11 cellular contexts compared by ENCODE assay signal in genomic region chr1:152906023-152906565, GRCh38. TPM values are rescaled to one million over a fixed set of nuclear protein-coding genes. Genes with fewer than 3 reads are reported as not detected.
DNase-seq lines count a peak whose midpoint lies in the region; ATAC-seq and TF ChIP-seq lines count a peak whose summit lies in the region.
"Had no signal": no experiment of that assay in that cellular context is flagged by ENCODE, and none has a peak within 500 bp of the region (broad histone marks: within the 10 kb centered on the region; RNA-seq: fewer than 3 reads in every experiment).

No MANE protein-coding gene starts in this region.

- no peak overlapping the region for H3K4me3 Mint-ChIP-seq in CD8-positive, alpha-beta T cell
- H3K4me3 Mint-ChIP-seq in natural killer cell = peak overlapping the region; percentile 47
- H3K4me3 Mint-ChIP-seq: CD4-positive, CD25-positive, alpha-beta regulatory T cell had no signal

- no peaks in the 10 kb centered on the region for H3K9me3 Mint-ChIP-seq in CD8-positive, alpha-beta T cell
- H3K9me3 Mint-ChIP-seq in natural killer cell = peaks cover 0 to 3% of the 10 kb centered on the region in 2 donors

- H3K79me2 ChIP-seq in mammary epithelial cell (ENCODE audit: insufficient read depth, low read length) (no peaks in the 10 kb centered on the region), OCI-LY7 (ENCODE audit: insufficient read depth, low read depth, low read length) (no peaks in the 10 kb centered on the region)

- no peaks in the 10 kb centered on the region for H3K4me1 ChIP-seq in CD8-positive, alpha-beta T cell (ENCODE audit: insufficient read depth, low read length)
- H3K4me1 ChIP-seq in mammary epithelial cell (ENCODE audit: insufficient read depth, low read length) (peaks cover 58% of the 10 kb centered on the region), OCI-LY7 (ENCODE audit: insufficient read depth, low read length, poor library complexity, severe bottlenecking) (no peaks in the 10 kb centered on the region), lower lobe of right lung (no peaks in the 10 kb centered on the region)

- DNase-seq in CD8-positive, alpha-beta T cell = no peak
- peak; percentile 96 for DNase-seq in HT1080 (ENCODE audit: low read depth)
- peak; percentile 100 for DNase-seq in mammary epithelial cell
- DNase-seq in natural killer cell = no peak
- no peak for DNase-seq in NCI-H2029 (lab: John Stamatoyannopoulos, UW)
- DNase-seq in OCI-LY7 (ENCODE audit: low spot score) = no peak
- DNase-seq in lower lobe of right lung = no peak
- DNase-seq: activated CD8-positive, alpha-beta memory T cell treated with anti-CD3 and anti-CD28 coated beads, Interleukin-2, amount 50 U/mL, for 4 hours; CD4-positive, CD25-positive, alpha-beta regulatory T cell; NCI-H82 had no signal

- H3K27me3 Mint-ChIP-seq in CD8-positive, alpha-beta T cell (ENCODE audit: low read depth) = peaks cover 35% of the 10 kb centered on the region
- H3K27me3 Mint-ChIP-seq in natural killer cell (ENCODE audit: low read depth in 2 of 2) = peaks cover 15 to 29% of the 10 kb centered on the region in 2 donors

- dilution Hi-C loops in mammary epithelial cell (cut with HindIII; ENCODE audit: low sequenced_read_pairs) = no loop called here

- in situ Hi-C loops in mammary epithelial cell (cut with MboI; ENCODE audit: low sequenced_read_pairs in 2 of 2) = no loop called here

- no peak overlapping the region for H3K27ac Mint-ChIP-seq in CD8-positive, alpha-beta T cell
- H3K27ac Mint-ChIP-seq in natural killer cell = peak overlapping the region; percentile 52 to 67
- H3K27ac Mint-ChIP-seq: CD4-positive, CD25-positive, alpha-beta regulatory T cell had no signal

- no peak overlapping the region for H3K4me3 ChIP-seq in CD8-positive, alpha-beta T cell (ENCODE audit: low read depth, low read length)
- H3K4me3 ChIP-seq in mammary epithelial cell (replicated peaks in 1 of 3; ENCODE audit: insufficient read depth in 1 of 3, low read depth in 2 of 3, low read length in 3 of 3) = peak overlapping the region in 1 of 3 experiments; percentile 0
- H3K4me3 ChIP-seq in OCI-LY7 (ENCODE audit: low read depth, low read length, poor library complexity, severe bottlenecking) = no peak overlapping the region
- H3K4me3 ChIP-seq in lower lobe of right lung = no peak overlapping the region

- no peaks in the 10 kb centered on the region for H4K20me1 ChIP-seq in mammary epithelial cell (ENCODE audit: insufficient read depth, low read length)
- H4K20me1 ChIP-seq in OCI-LY7 (ENCODE audit: insufficient read depth, low read length) = no peaks in the 10 kb centered on the region

- POLR2A ChIA-PET in CD8-positive, alpha-beta T cell (lab: Charles Lee) = no interaction called here
- POLR2A ChIA-PET in OCI-LY7 (lab: Charles Lee) = no interaction called here

- H3K27me3 ChIP-seq in CD8-positive, alpha-beta T cell (ENCODE audit: insufficient read depth, low read length) = no peaks in the 10 kb centered on the region
- no peaks in the 10 kb centered on the region for H3K27me3 ChIP-seq in mammary epithelial cell (ENCODE audit: insufficient read depth, low read length)
- H3K27me3 ChIP-seq in lower lobe of right lung (ENCODE audit: low read depth) = no peaks in the 10 kb centered on the region

- peak overlapping the region; percentile 68 for H2AFZ ChIP-seq in mammary epithelial cell (ENCODE audit: low read depth, low read length)
- no peak overlapping the region for H2AFZ ChIP-seq in OCI-LY7 (ENCODE audit: low read length)

- CTCF ChIA-PET in CD8-positive, alpha-beta T cell (lab: Charles Lee) = no interaction called here
- CTCF ChIA-PET in mammary epithelial cell (lab: Charles Lee; ENCODE audit: low non-redundant PET) = interaction anchor here (0.5 to 1.0 kb wide), 5 partner anchors 20 to 37 kb away, joined by 3 to 7 read pairs (median 5); no protein-coding TSS in a partner anchor
- CTCF ChIA-PET in OCI-LY7 (lab: Charles Lee; ENCODE audit: unreplicated experiment) = no interaction called here

- no peaks in the 10 kb centered on the region for H3K9me3 ChIP-seq in CD8-positive, alpha-beta T cell (ENCODE audit: low read length)
- H3K9me3 ChIP-seq in mammary epithelial cell (replicated peaks; ENCODE audit: insufficient read depth, low read length) = no peaks in the 10 kb centered on the region
- no peaks in the 10 kb centered on the region for H3K9me3 ChIP-seq in OCI-LY7 (ENCODE audit: low read length)
- H3K9me3 ChIP-seq in lower lobe of right lung = no peaks in the 10 kb centered on the region

- no peaks in the 10 kb centered on the region for H3K36me3 ChIP-seq in CD8-positive, alpha-beta T cell (ENCODE audit: insufficient read depth, low read length)
- H3K36me3 ChIP-seq in mammary epithelial cell (ENCODE audit: insufficient read depth, low read length) = no peaks in the 10 kb centered on the region
- H3K36me3 ChIP-seq in OCI-LY7 (ENCODE audit: insufficient read depth, low read length) = no peaks in the 10 kb centered on the region
- H3K36me3 ChIP-seq in lower lobe of right lung = no peaks in the 10 kb centered on the region

- intact Hi-C loops in CD8-positive, alpha-beta T cell (cut with DNase I, micrococcal nuclease) = no loop called here
- intact Hi-C loops in mammary epithelial cell (cut with micrococcal nuclease) = loop anchor here (2.0 to 5.0 kb wide), 4 partner anchors 17 to 34 kb away; no protein-coding TSS in a partner anchor
- intact Hi-C loops in natural killer cell (cut with micrococcal nuclease) = no loop called here
- intact Hi-C loops in OCI-LY7 (cut with micrococcal nuclease; ENCODE audit: unreplicated experiment) = no loop called here
- intact Hi-C loops in lower lobe of right lung (cut with DNase I) = no loop called here

- no peaks in the 10 kb centered on the region for H3K9me2 ChIP-seq in OCI-LY7 (ENCODE audit: insufficient read depth, low read length)

- H3K4me1 Mint-ChIP-seq in CD8-positive, alpha-beta T cell (ENCODE audit: low read depth) = no peaks in the 10 kb centered on the region
- H3K4me1 Mint-ChIP-seq in natural killer cell = peaks cover 7 to 23% of the 10 kb centered on the region in 2 donors
- H3K4me1 Mint-ChIP-seq: CD4-positive, CD25-positive, alpha-beta regulatory T cell had no signal

- BruUV-seq in mammary epithelial cell (replicated peaks; lab: Mats Ljungman, UMichigan) = no TSS peak
- no TSS peak for BruUV-seq in OCI-LY7 (replicated peaks; lab: Mats Ljungman, UMichigan)

- H3K27ac ChIP-seq in CD8-positive, alpha-beta T cell (ENCODE audit: low read depth, low read length) = no peak overlapping the region
- H3K27ac ChIP-seq in mammary epithelial cell (ENCODE audit: insufficient read depth, low read depth, low read length) (peak overlapping the region; percentile 90), OCI-LY7 (ENCODE audit: low read depth, low read length, poor library complexity, severe bottlenecking) (no peak overlapping the region), lower lobe of right lung (no peak overlapping the region)

- no peak for TF ChIP-seq CTCF in CD8-positive, alpha-beta T cell (IDR thresholded peaks at IDR 0.05)
- TF ChIP-seq CTCF in mammary epithelial cell (conservative IDR thresholded peaks at IDR 0.05 in 1 of 2, IDR thresholded peaks at IDR 0.05 in 1 of 2; ENCODE audit: extremely low read depth in 1 of 2, insufficient read depth in 1 of 2, low read depth in 1 of 2, low read length in 2 of 2) (no peak), natural killer cell (IDR thresholded peaks at IDR 0.05) (no peak), OCI-LY7 (conservative IDR thresholded peaks at IDR 0.05; ENCODE audit: low read length) (no peak), lower lobe of right lung (IDR thresholded peaks at IDR 0.05) (no peak)

- H3K9ac ChIP-seq in mammary epithelial cell (ENCODE audit: insufficient read depth, low read length) = peak overlapping the region; percentile 74

- ATAC-seq in CD8-positive, alpha-beta T cell = peak; percentile 26
- ATAC-seq in natural killer cell (peak; percentile 55 to 77 (median 63)), GM19467 (IDR thresholded peaks at IDR 0.05; ENCODE audit: unreplicated experiment) (no peak), lower lobe of right lung (no peak)

- WGBS in mammary epithelial cell (ENCODE audit: low coverage, missing lambda C conversion rate) = 0% methylated on average over 2 of the region's 5 CpGs

- no peaks in the 10 kb centered on the region for H3K36me3 Mint-ChIP-seq in CD8-positive, alpha-beta T cell
- no peaks in the 10 kb centered on the region for H3K36me3 Mint-ChIP-seq in natural killer cell
- H3K36me3 Mint-ChIP-seq: CD4-positive, CD25-positive, alpha-beta regulatory T cell had no signal

- peak overlapping the region; percentile 73 for H3K4me2 ChIP-seq in mammary epithelial cell (ENCODE audit: insufficient read depth, low read depth, low read length)
- H3K4me2 ChIP-seq in OCI-LY7 (ENCODE audit: low read length) = no peak overlapping the region

RNA-seq across cellular contexts. Expression of gene IVL, which starts 2.3 kb away (rescaled TPM):
- total RNA-seq in CD8-positive, alpha-beta T cell = not detected
- 0.26 and 0.33 TPM in 2 replicates for total RNA-seq in HT1080 (2014; rRNA removed; shearing (Covaris generic))
- 1.2 and 1.6 TPM in 2 replicates for polyA plus RNA-seq in HT1080 (2015; cell fraction: cytosol; rRNA removed)
- polyA plus RNA-seq in HT1080 (2015; cell fraction: nucleus; rRNA removed) = 1.5 and 2.6 TPM in 2 replicates
- total RNA-seq in mammary epithelial cell = 10 to 100 TPM in 1 of 2 donors, under 1 TPM in 1; 0.50 to 19.1 TPM
- polyA plus RNA-seq in mammary epithelial cell = 21.5 TPM
- 11.8 TPM for polyA minus RNA-seq in mammary epithelial cell
- total RNA-seq in natural killer cell = not detected
- not detected in 2 replicates for total RNA-seq in OCI-LY7 (2014; rRNA removed; shearing (Covaris generic))
- total RNA-seq in OCI-LY7 (2022) = not detected in 2 replicates
- 0.24 TPM for total RNA-seq in lower lobe of right lung
- total RNA-seq: CD4-positive, CD25-positive, alpha-beta regulatory T cell had no signal
- polyA plus RNA-seq: CD4-positive, CD25-positive, alpha-beta regulatory T cell had no signal

RNA-seq across cellular contexts. Expression of gene SMCP, which starts 28.0 kb away (rescaled TPM):
- total RNA-seq in CD8-positive, alpha-beta T cell = not detected
- not detected in 2 replicates for total RNA-seq in HT1080 (2014; rRNA removed; shearing (Covaris generic))
- 0.33 TPM in 1 of 2 replicates, not detected in the other for polyA plus RNA-seq in HT1080 (2015; cell fraction: cytosol; rRNA removed)
- not detected in 2 replicates for polyA plus RNA-seq in HT1080 (2015; cell fraction: nucleus; rRNA removed)
- total RNA-seq in mammary epithelial cell (not detected), natural killer cell (not detected), OCI-LY7 (2022) (not detected in 2 replicates), lower lobe of right lung (not detected)
- not detected for polyA plus RNA-seq in mammary epithelial cell
- not detected for polyA minus RNA-seq in mammary epithelial cell
- total RNA-seq in OCI-LY7 (2014; rRNA removed; shearing (Covaris generic)) = not detected in 2 replicates
- total RNA-seq: CD4-positive, CD25-positive, alpha-beta regulatory T cell had no signal
- polyA plus RNA-seq: CD4-positive, CD25-positive, alpha-beta regulatory T cell had no signal

RNA-seq across cellular contexts. Expression of gene SPRR5, which starts 40.9 kb away (rescaled TPM):
- not detected for total RNA-seq in CD8-positive, alpha-beta T cell
- not detected in 2 replicates for total RNA-seq in HT1080 (2014; rRNA removed; shearing (Covaris generic))
- not detected in 2 replicates for polyA plus RNA-seq in HT1080 (2015; cell fraction: cytosol; rRNA removed)
- not detected in 2 replicates for polyA plus RNA-seq in HT1080 (2015; cell fraction: nucleus; rRNA removed)
- total RNA-seq in mammary epithelial cell (under 1 TPM in 1 of 2 donors, not detected in 1; 0.78 TPM), natural killer cell (not detected), OCI-LY7 (2022) (not detected in 2 replicates), lower lobe of right lung (not detected)
- polyA plus RNA-seq in mammary epithelial cell = not detected
- polyA minus RNA-seq in mammary epithelial cell = not detected
- not detected in 2 replicates for total RNA-seq in OCI-LY7 (2014; rRNA removed; shearing (Covaris generic))
- total RNA-seq: CD4-positive, CD25-positive, alpha-beta regulatory T cell had no signal
- polyA plus RNA-seq: CD4-positive, CD25-positive, alpha-beta regulatory T cell had no signal

RNA-seq across cellular contexts. Expression of gene LCE7A, which starts 46.3 kb away (rescaled TPM):
- not detected for total RNA-seq in CD8-positive, alpha-beta T cell
- not detected in 2 replicates for total RNA-seq in HT1080 (2014; rRNA removed; shearing (Covaris generic))
- not detected in 2 replicates for polyA plus RNA-seq in HT1080 (2015; cell fraction: cytosol; rRNA removed)
- not detected in 2 replicates for polyA plus RNA-seq in HT1080 (2015; cell fraction: nucleus; rRNA removed)
- total RNA-seq in mammary epithelial cell = not detected
- not detected for polyA plus RNA-seq in mammary epithelial cell
- polyA minus RNA-seq in mammary epithelial cell = not detected
- not detected for total RNA-seq in natural killer cell
- not detected in 2 replicates for total RNA-seq in OCI-LY7 (2014; rRNA removed; shearing (Covaris generic))
- not detected in 2 replicates for total RNA-seq in OCI-LY7 (2022)
- not detected for total RNA-seq in lower lobe of right lung
- total RNA-seq: CD4-positive, CD25-positive, alpha-beta regulatory T cell had no signal
- polyA plus RNA-seq: CD4-positive, CD25-positive, alpha-beta regulatory T cell had no signal

Comparison
In these comparisons a context has a peak if more than half of its experiments do, and no peak if none do; other contexts are left out.
1. ATAC-seq: peak in CD8-positive, alpha-beta T cell (single experiment) and natural killer cell (3 of 3); none in GM19467 (single experiment) and lower lobe of right lung (0 of 2).
2. DNase-seq: peak in HT1080 (single experiment) and mammary epithelial cell (single experiment); none in CD8-positive, alpha-beta T cell (0 of 7), natural killer cell (single experiment), NCI-H2029 (single experiment), OCI-LY7 (single experiment) and lower lobe of right lung (single experiment).